ENCODE assay signal across 7 cellular contexts in genomic region chr19:55259540-55260210, GRCh38. TPM values are rescaled to one million over a fixed set of nuclear protein-coding genes. Genes with fewer than 3 reads are reported as not detected.
A peak's percentile ranks its signal among the peaks of the same experiment; 100 is the strongest.
DNase-seq lines count a peak whose midpoint lies in the region; ATAC-seq and TF ChIP-seq lines count a peak whose summit lies in the region.

No MANE protein-coding gene starts in this region.

- H3K36me3 Mint-ChIP-seq in IgD-negative memory B cell: peaks cover 2% of the 10 kb centered on the region
- H3K36me3 Mint-ChIP-seq in activated CD8-positive, alpha-beta T cell treated with anti-CD3 and anti-CD28 coated beads for 36 hours (ENCODE audit: low read depth): peaks cover 42% of the 10 kb centered on the region
- H3K36me3 Mint-ChIP-seq in stimulated activated memory B cell treated with anti-CD40 and anti-IgM and Interleukin-4, amounts not matched to agents 10 μg/mL and 1 μg/mL and 100 μg/mL, for 72 hours: peaks cover 15% of the 10 kb centered on the region

- peak overlapping the region; percentile 89 to 98 (median 96) for H3K4me3 Mint-ChIP-seq in IgD-negative memory B cell
- H3K4me3 Mint-ChIP-seq in activated CD8-positive, alpha-beta T cell treated with anti-CD3 and anti-CD28 coated beads for 36 hours: peak overlapping the region; percentile 92
- peak overlapping the region; percentile 97 for H3K4me3 Mint-ChIP-seq in stimulated activated memory B cell treated with anti-CD40 and anti-IgM and Interleukin-4, amounts not matched to agents 10 μg/mL and 1 μg/mL and 100 μg/mL, for 72 hours

- no peaks in the 10 kb centered on the region for H3K27me3 ChIP-seq in right atrium auricular region

- H3K4me3 ChIP-seq in right atrium auricular region: peak overlapping the region; percentile 24 to 97
- no peak overlapping the region for H3K4me3 ChIP-seq in lower leg skin (ENCODE audit: low read depth, poor library complexity, severe bottlenecking)

- H3K27me3 Mint-ChIP-seq in IgD-negative memory B cell: no peaks in the 10 kb centered on the region
- H3K27me3 Mint-ChIP-seq in activated CD8-positive, alpha-beta T cell treated with anti-CD3 and anti-CD28 coated beads for 36 hours: no peaks in the 10 kb centered on the region
- H3K27me3 Mint-ChIP-seq in stimulated activated memory B cell treated with anti-CD40 and anti-IgM and Interleukin-4, amounts not matched to agents 10 μg/mL and 1 μg/mL and 100 μg/mL, for 72 hours: no peaks in the 10 kb centered on the region

- DNase-seq in activated CD8-positive, alpha-beta T cell treated with anti-CD3 and anti-CD28 coated beads for 36 hours: no peak
- DNase-seq in right atrium auricular region (ENCODE audit: low spot score) (no peak), lower leg skin (ENCODE audit: low spot score in 2 of 2) (no peak), GM19240 (ENCODE audit: insufficient read length, low spot score) (no peak)

- H3K36me3 ChIP-seq in right atrium auricular region: no peaks in the 10 kb centered on the region

- intact Hi-C loops in activated CD8-positive, alpha-beta T cell treated with anti-CD3 and anti-CD28 coated beads for 36 hours (cut with micrococcal nuclease): loop anchor here (5.0 to 10.0 kb wide), 2 partner anchors 128 to 395 kb away; partner anchors contain the start of genes RPL28 and U2AF2
- intact Hi-C loops in lower leg skin (cut with DNase I; ENCODE audit: low total_unique reads): no loop called here

- peak overlapping the region; percentile 98 for H3K27ac Mint-ChIP-seq in IgD-negative memory B cell
- H3K27ac Mint-ChIP-seq in activated CD8-positive, alpha-beta T cell treated with anti-CD3 and anti-CD28 coated beads for 36 hours: peak overlapping the region; percentile 99
- peak overlapping the region; percentile 97 for H3K27ac Mint-ChIP-seq in stimulated activated memory B cell treated with anti-CD40 and anti-IgM and Interleukin-4, amounts not matched to agents 10 μg/mL and 1 μg/mL and 100 μg/mL, for 72 hours

- no peak for TF ChIP-seq POLR2A in lower leg skin (IDR thresholded peaks at IDR 0.05)

- peaks cover 32 to 35% (median 34%) of the 10 kb centered on the region in 3 donors for H3K4me1 Mint-ChIP-seq in IgD-negative memory B cell
- H3K4me1 Mint-ChIP-seq in activated CD8-positive, alpha-beta T cell treated with anti-CD3 and anti-CD28 coated beads for 36 hours (ENCODE audit: low read depth): peaks cover 10% of the 10 kb centered on the region
- peaks cover 40% of the 10 kb centered on the region for H3K4me1 Mint-ChIP-seq in stimulated activated memory B cell treated with anti-CD40 and anti-IgM and Interleukin-4, amounts not matched to agents 10 μg/mL and 1 μg/mL and 100 μg/mL, for 72 hours

- H3K4me1 ChIP-seq in right atrium auricular region: peaks cover 3 to 42% of the 10 kb centered on the region in 2 donors

- POLR2A ChIA-PET in activated CD8-positive, alpha-beta T cell treated with anti-CD3 and anti-CD28 coated beads for 36 hours (lab: Charles Lee): interaction anchor here (0.6 to 3.7 kb wide), 27 partner anchors 8 to 175 kb away, joined by 3 to 54 read pairs (median 4); partner anchors contain the start of genes COX6B2, DNAAF3, HSPBP1 and KMT5C

- TF ChIP-seq CTCF in activated CD8-positive, alpha-beta T cell treated with anti-CD3 and anti-CD28 coated beads for 36 hours (IDR thresholded peaks at IDR 0.05): no peak
- TF ChIP-seq CTCF in right atrium auricular region (IDR thresholded peaks at IDR 0.05) (no peak), lower leg skin (IDR thresholded peaks at IDR 0.05) (no peak)

- no peaks in the 10 kb centered on the region for H3K9me3 Mint-ChIP-seq in IgD-negative memory B cell
- H3K9me3 Mint-ChIP-seq in activated CD8-positive, alpha-beta T cell treated with anti-CD3 and anti-CD28 coated beads for 36 hours: no peaks in the 10 kb centered on the region
- peaks cover 3% of the 10 kb centered on the region for H3K9me3 Mint-ChIP-seq in stimulated activated memory B cell treated with anti-CD40 and anti-IgM and Interleukin-4, amounts not matched to agents 10 μg/mL and 1 μg/mL and 100 μg/mL, for 72 hours

- WGBS in lower leg skin, 2 donors: 36 to 37% methylated on average over 29 of the region's 29 CpGs

- CTCF ChIA-PET in activated CD8-positive, alpha-beta T cell treated with anti-CD3 and anti-CD28 coated beads for 36 hours (lab: Charles Lee): interaction anchor here (0.7 to 2.1 kb wide), 7 partner anchors 19 to 394 kb away, joined by 3 to 8 read pairs (median 4); no protein-coding TSS in a partner anchor

- peak overlapping the region; percentile 90 to 95 for H3K27ac ChIP-seq in right atrium auricular region

- no peaks in the 10 kb centered on the region for H3K9me3 ChIP-seq in right atrium auricular region

- ATAC-seq in activated CD8-positive, alpha-beta T cell treated with anti-CD3 and anti-CD28 coated beads for 36 hours: no peak
- no peak for ATAC-seq in stimulated activated memory B cell treated with anti-CD40 and anti-IgM and Interleukin-4, amounts not matched to agents 10 μg/mL and 1 μg/mL and 100 μg/mL, for 72 hours
- no peak for ATAC-seq in HG03442 (IDR thresholded peaks at IDR 0.05; ENCODE audit: unreplicated experiment)

RNA-seq across cellular contexts. Expression of gene PPP6R1, which starts 0.9 kb away (rescaled TPM):
- polyA plus RNA-seq in IgD-negative memory B cell: 47.0 TPM
- total RNA-seq in activated CD8-positive, alpha-beta T cell treated with anti-CD3 and anti-CD28 coated beads for 36 hours: 100 to 1,000 TPM; 197 to 207 TPM
- 10 to 100 TPM; 28.7 to 35.5 TPM for total RNA-seq in right atrium auricular region
- 10 to 100 TPM; 29.4 to 47.9 (median 37.5) TPM for total RNA-seq in lower leg skin

RNA-seq across cellular contexts. Expression of gene HSPBP1, which starts 20.2 kb away (rescaled TPM):
- 34.1 TPM for polyA plus RNA-seq in IgD-negative memory B cell
- total RNA-seq in activated CD8-positive, alpha-beta T cell treated with anti-CD3 and anti-CD28 coated beads for 36 hours: 10 to 100 TPM; 46.4 to 47.1 TPM
- total RNA-seq in right atrium auricular region (10 to 100 TPM; 29.6 to 35.8 TPM), lower leg skin (10 to 100 TPM; 17.8 to 35.5 (median 25.6) TPM)

RNA-seq across cellular contexts. Expression of gene BRSK1, which starts 24.1 kb away (rescaled TPM):
- polyA plus RNA-seq in IgD-negative memory B cell: 0.34 TPM
- 1 to 10 TPM; 5.1 to 5.8 TPM for total RNA-seq in activated CD8-positive, alpha-beta T cell treated with anti-CD3 and anti-CD28 coated beads for 36 hours
- total RNA-seq in right atrium auricular region (10 to 100 TPM in 1 of 2 donors, 1 to 10 TPM in 1; 5.6 to 15.6 TPM), lower leg skin (1 to 10 TPM in 1 of 4 donors, under 1 TPM in 1, not detected in 2; 0.44 to 4.6 TPM)

RNA-seq across cellular contexts. Expression of gene TMEM86B, which starts 31.1 kb away (rescaled TPM):
- 1.4 TPM for polyA plus RNA-seq in IgD-negative memory B cell
- total RNA-seq in activated CD8-positive, alpha-beta T cell treated with anti-CD3 and anti-CD28 coated beads for 36 hours: 1 to 10 TPM; 5.8 to 6.2 TPM
- 1 to 10 TPM in 1 of 2 donors, not detected in 1; 1.3 TPM for total RNA-seq in right atrium auricular region
- 1 to 10 TPM; 1.1 to 2.4 (median 1.6) TPM for total RNA-seq in lower leg skin

RNA-seq across cellular contexts. Expression of gene PTPRH, which starts 50.4 kb away (rescaled TPM):
- polyA plus RNA-seq in IgD-negative memory B cell: not detected
- total RNA-seq in activated CD8-positive, alpha-beta T cell treated with anti-CD3 and anti-CD28 coated beads for 36 hours: not detected
- total RNA-seq in right atrium auricular region (1 to 10 TPM; 1.3 to 7.8 TPM), lower leg skin (1 to 10 TPM in 1 of 4 donors, under 1 TPM in 3; 0.22 to 1.3 (median 0.52) TPM)

Comparison
In these comparisons a context has a peak if more than half of its experiments do, and no peak if none do; other contexts are left out.
1. RNA of gene PPP6R1, which starts 0.9 kb away (total RNA-seq): 197 to 207 TPM in activated CD8-positive, alpha-beta T cell treated with anti-CD3 and anti-CD28 coated beads for 36 hours; 29.4 to 47.9 TPM in lower leg skin and 28.7 to 35.5 TPM in right atrium auricular region; every median in the first group is over 4 times any median in the second.
2. Peak in every context shown above with its lines, with median percentiles within 50 percentile points of each other: H3K27ac Mint-ChIP-seq and H3K4me3 Mint-ChIP-seq.